9 cellular contexts compared by ENCODE assay signal in the genomic region with DNA sequence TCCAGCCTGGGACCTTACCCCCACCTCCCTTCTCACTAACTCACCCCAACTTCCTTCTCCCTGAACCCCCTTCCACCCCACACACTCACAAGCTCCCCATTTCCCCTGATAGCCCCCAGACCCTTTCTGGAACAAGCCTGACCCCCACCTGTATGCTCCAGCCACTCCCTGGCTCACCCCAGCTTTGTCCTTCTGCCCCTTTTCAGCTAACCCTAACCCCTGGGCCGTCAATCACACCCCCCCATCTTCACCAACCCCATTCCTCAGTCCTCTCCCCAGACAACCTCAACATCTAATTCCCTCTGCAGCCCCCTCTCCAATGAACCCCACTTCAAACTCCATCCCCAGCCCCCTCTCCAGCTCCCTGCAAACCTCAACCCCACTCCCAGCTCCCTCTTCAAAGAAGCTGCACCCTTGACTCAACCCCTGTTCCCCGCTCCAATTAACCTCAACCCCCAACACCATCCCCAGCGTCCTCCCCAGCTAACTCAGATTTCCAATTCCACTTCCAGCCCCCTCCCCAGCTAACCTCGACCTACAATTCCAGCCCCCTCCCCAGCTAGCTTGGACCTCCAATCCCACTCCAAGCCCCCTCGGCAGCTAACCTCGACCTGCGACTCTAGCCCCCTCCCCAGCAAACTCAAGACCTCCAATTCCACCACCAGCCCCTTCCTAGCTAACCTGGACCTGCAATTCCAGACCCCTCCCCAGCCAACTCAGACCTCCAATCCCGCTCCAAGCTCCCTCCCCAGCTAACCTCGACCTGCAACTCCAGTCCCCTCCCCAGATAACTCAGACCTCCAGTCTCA. TPM values are rescaled to one million over a fixed set of nuclear protein-coding genes. Genes with fewer than 3 reads are reported as not detected.
DNase-seq lines count a peak whose midpoint lies in the region; ATAC-seq and TF ChIP-seq lines count a peak whose summit lies in the region.
"Had no signal": no experiment of that assay in that cellular context is flagged by ENCODE, and none has a peak within 500 bp of the region (broad histone marks: within the 10 kb centered on the region; RNA-seq: fewer than 3 reads in every experiment).

No MANE protein-coding gene starts in this region.

- no peak overlapping the region for H3K27ac Mint-ChIP-seq in stimulated activated naive CD8-positive, alpha-beta T cell treated with anti-CD3 and anti-CD28 coated beads, Interleukin-15, Interleukin-2, amounts not matched to agents 100 ng/mL and 50 ng/mL, for 24 hours
- no peak overlapping the region for H3K27ac Mint-ChIP-seq in nephron progenitor cell

- no peak for ATAC-seq in stimulated activated naive CD8-positive, alpha-beta T cell treated with anti-CD3 and anti-CD28 coated beads, Interleukin-15, Interleukin-2, amounts not matched to agents 100 U/mL and 50 U/mL, for 24 hours
- ATAC-seq in HG03135 (IDR thresholded peaks at IDR 0.05; ENCODE audit: unreplicated experiment): no peak
- no peak for ATAC-seq in HG03045 (IDR thresholded peaks at IDR 0.05; ENCODE audit: unreplicated experiment)

- no peaks in the 10 kb centered on the region for H3K36me3 ChIP-seq in colonic mucosa

- no peaks in the 10 kb centered on the region for H3K36me3 Mint-ChIP-seq in stimulated activated naive CD8-positive, alpha-beta T cell treated with anti-CD3 and anti-CD28 coated beads, Interleukin-15, Interleukin-2, amounts not matched to agents 100 ng/mL and 50 ng/mL, for 24 hours (ENCODE audit: low read depth)
- no peaks in the 10 kb centered on the region for H3K36me3 Mint-ChIP-seq in nephron progenitor cell (ENCODE audit: low read depth)

- no peaks in the 10 kb centered on the region for H3K4me1 ChIP-seq in colonic mucosa

- DNase-seq in stimulated activated naive CD8-positive, alpha-beta T cell treated with anti-CD3 and anti-CD28 coated beads, Interleukin-15, Interleukin-2, amounts not matched to agents 100 U/mL and 50 U/mL, for 24 hours: no peak
- no peak for DNase-seq in colonic mucosa
- DNase-seq in nephron progenitor cell: no peak
- no peak for DNase-seq in NCI-H1092 treated with DMSO at 0.1 percent for 48 hours (lab: John Stamatoyannopoulos, UW)
- DNase-seq in AG08395 (ENCODE audit: low spot score): no peak
- DNase-seq: DND-41 had no signal

- peak overlapping the region; percentile 35 for H3K4me3 ChIP-seq in colonic mucosa

- no peaks in the 10 kb centered on the region for H3K27me3 Mint-ChIP-seq in stimulated activated naive CD8-positive, alpha-beta T cell treated with anti-CD3 and anti-CD28 coated beads, Interleukin-15, Interleukin-2, amounts not matched to agents 100 ng/mL and 50 ng/mL, for 24 hours
- H3K27me3 Mint-ChIP-seq in nephron progenitor cell (ENCODE audit: low read depth, poor library complexity): peaks cover 76% of the 10 kb centered on the region

- intact Hi-C loops in colonic mucosa (cut with DNase I): no loop called here

- H3K9me3 Mint-ChIP-seq in stimulated activated naive CD8-positive, alpha-beta T cell treated with anti-CD3 and anti-CD28 coated beads, Interleukin-15, Interleukin-2, amounts not matched to agents 100 ng/mL and 50 ng/mL, for 24 hours: no peaks in the 10 kb centered on the region
- H3K9me3 Mint-ChIP-seq in nephron progenitor cell: no peaks in the 10 kb centered on the region

- H3K9ac ChIP-seq in colonic mucosa (ENCODE audit: low read depth in 2 of 2, low read length in 2 of 2): peak overlapping the region in 1 of 2 donors; percentile 84

- no peak overlapping the region for H3K27ac ChIP-seq in colonic mucosa

- TF ChIP-seq CTCF in colonic mucosa (IDR thresholded peaks at IDR 0.05) (no peak), nephron progenitor cell (IDR thresholded peaks at IDR 0.05) (no peak)

- peaks cover 25% of the 10 kb centered on the region for H3K4me1 Mint-ChIP-seq in stimulated activated naive CD8-positive, alpha-beta T cell treated with anti-CD3 and anti-CD28 coated beads, Interleukin-15, Interleukin-2, amounts not matched to agents 100 ng/mL and 50 ng/mL, for 24 hours (ENCODE audit: low read depth)
- peaks cover 40% of the 10 kb centered on the region for H3K4me1 Mint-ChIP-seq in nephron progenitor cell

- no peaks in the 10 kb centered on the region for H3K9me3 ChIP-seq in colonic mucosa

- H3K27me3 ChIP-seq in colonic mucosa: no peaks in the 10 kb centered on the region

- peak overlapping the region; percentile 8 for H3K4me3 Mint-ChIP-seq in stimulated activated naive CD8-positive, alpha-beta T cell treated with anti-CD3 and anti-CD28 coated beads, Interleukin-15, Interleukin-2, amounts not matched to agents 100 ng/mL and 50 ng/mL, for 24 hours
- H3K4me3 Mint-ChIP-seq in nephron progenitor cell: peak overlapping the region; percentile 88

RNA-seq across cellular contexts. Expression of gene GNG7, which starts 0.9 kb away (rescaled TPM):
- total RNA-seq in colonic mucosa: 1 to 10 TPM; 1.5 to 3.2 TPM

RNA-seq across cellular contexts. Expression of gene DIRAS1, which starts 19.6 kb away (rescaled TPM):
- total RNA-seq in colonic mucosa: 1 to 10 TPM in 1 of 2 donors, under 1 TPM in 1; 0.49 to 1.7 TPM

RNA-seq across cellular contexts. Expression of gene SLC39A3, which starts 38.3 kb away (rescaled TPM):
- 10 to 100 TPM; 14.8 to 34.3 TPM for total RNA-seq in colonic mucosa
